10 cellular contexts compared by ENCODE assay signal in the genomic region with DNA sequence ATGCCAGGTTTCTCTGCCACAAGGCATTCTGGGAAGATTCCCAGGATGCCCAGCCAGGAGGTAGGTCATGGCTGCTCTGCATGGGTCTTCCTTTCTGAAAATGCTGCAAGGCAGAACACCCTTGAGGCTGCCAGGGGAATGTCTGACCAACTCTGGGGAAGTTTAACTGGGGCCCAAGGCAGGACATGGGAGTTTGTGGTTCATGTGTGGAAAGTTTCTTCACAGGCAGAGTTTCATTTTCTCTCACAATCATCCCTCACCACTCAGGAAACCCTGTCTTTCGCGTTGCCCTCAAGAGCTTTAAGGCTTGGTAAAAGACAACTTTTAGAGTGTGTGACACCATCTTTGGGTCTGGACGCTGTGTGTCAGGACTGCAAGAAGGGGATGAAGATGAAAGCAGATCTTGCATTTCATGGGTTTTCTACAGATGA.
DNase-seq lines count a peak whose midpoint lies in the region; ATAC-seq and TF ChIP-seq lines count a peak whose summit lies in the region.
"Had no signal": no experiment of that assay in that cellular context is flagged by ENCODE, and none has a peak within 500 bp of the region (broad histone marks: within the 10 kb centered on the region; RNA-seq: fewer than 3 reads in every experiment).

No MANE protein-coding gene starts in this region.

- H3K23ac ChIP-seq in trophoblast cell (ENCODE audit: low read length): no peak overlapping the region

- no peaks in the 10 kb centered on the region for H3K27me3 Mint-ChIP-seq in activated B cell treated with CpG ODN at 0.5 μM for 24 hours
- H3K27me3 Mint-ChIP-seq in immature natural killer cell (ENCODE audit: low read depth in 3 of 3): peaks cover 3 to 23% (median 16%) of the 10 kb centered on the region in 3 donors

- ATAC-seq in GM18858 (IDR thresholded peaks at IDR 0.05; ENCODE audit: unreplicated experiment) (peak; percentile 81), HG02970 (IDR thresholded peaks at IDR 0.05; ENCODE audit: low FRiP score, unreplicated experiment) (peak; percentile 71), activated B cell treated with CpG ODN at 0.5 μM for 24 hours (ENCODE audit: low read depth) (peak; percentile 75), left cardiac atrium (no peak)
- ATAC-seq: HCT116 had no signal

- peak overlapping the region; percentile 60 for H3K4me3 Mint-ChIP-seq in activated B cell treated with CpG ODN at 0.5 μM for 24 hours
- peak overlapping the region; percentile 36 to 78 (median 62) for H3K4me3 Mint-ChIP-seq in immature natural killer cell

- no peak overlapping the region for H2BK12ac ChIP-seq in trophoblast cell (ENCODE audit: low read length)

- H3K4me1 Mint-ChIP-seq in activated B cell treated with CpG ODN at 0.5 μM for 24 hours (peaks cover 35% of the 10 kb centered on the region), immature natural killer cell (peaks cover 20 to 56% of the 10 kb centered on the region in 2 donors)

- no peak overlapping the region for H4K12ac ChIP-seq in trophoblast cell (ENCODE audit: low read depth, low read length)

- no peak overlapping the region for H2AK5ac ChIP-seq in trophoblast cell (ENCODE audit: low read length)

- H3K9ac ChIP-seq in trophoblast cell (ENCODE audit: low read length): no peak overlapping the region

- no peak overlapping the region for H2AFZ ChIP-seq in trophoblast cell (ENCODE audit: insufficient read depth, low read length, poor library complexity)

- no peaks in the 10 kb centered on the region for H3K79me2 ChIP-seq in trophoblast cell (ENCODE audit: control insufficient read depth, insufficient read depth, low read length, poor library complexity)

- H3K36me3 ChIP-seq in trophoblast cell (ENCODE audit: control insufficient read depth in 1 of 2, insufficient read depth in 2 of 2, low read length in 2 of 2): no peaks in the 10 kb centered on the region
- H3K36me3 ChIP-seq: right lobe of liver had no signal

- no peak overlapping the region for H4K91ac ChIP-seq in trophoblast cell (ENCODE audit: low read depth, low read length)

- TF ChIP-seq CTCF in activated B cell treated with CpG ODN at 0.5 μM for 24 hours (IDR thresholded peaks at IDR 0.05): no peak

- DNase-seq in activated B cell treated with CpG ODN at 0.5 μM for 24 hours: no peak
- peak; percentile 72 to 83 (median 82) for DNase-seq in immature natural killer cell
- no peak for DNase-seq in left cardiac atrium
- DNase-seq in trophoblast cell: no peak
- no peak for DNase-seq in NCI-H2196 treated with DMSO at 0.1 percent for 48 hours (lab: John Stamatoyannopoulos, UW; ENCODE audit: unreplicated experiment)
- DNase-seq in NCI-H2171 treated with DMSO at 0.1 percent for 48 hours (lab: John Stamatoyannopoulos, UW): no peak
- DNase-seq: right lobe of liver had no signal

- no peaks in the 10 kb centered on the region for H3K9me3 Mint-ChIP-seq in activated B cell treated with CpG ODN at 0.5 μM for 24 hours
- no peaks in the 10 kb centered on the region for H3K9me3 Mint-ChIP-seq in immature natural killer cell

- no peak overlapping the region for H2BK5ac ChIP-seq in trophoblast cell (ENCODE audit: low read depth, low read length, poor library complexity)

- no peak overlapping the region for H3K27ac ChIP-seq in trophoblast cell (ENCODE audit: low read depth, low read length)
- H3K27ac ChIP-seq: right lobe of liver had no signal

- POLR2A ChIA-PET in activated B cell treated with CpG ODN at 0.5 μM for 24 hours (lab: Charles Lee): interaction anchor here (1.3 kb wide), 1 partner anchor 39 kb away, joined by 4 read pairs; no protein-coding TSS in a partner anchor

- no peaks in the 10 kb centered on the region for H3K36me3 Mint-ChIP-seq in activated B cell treated with CpG ODN at 0.5 μM for 24 hours (ENCODE audit: low read depth)
- no peaks in the 10 kb centered on the region for H3K36me3 Mint-ChIP-seq in immature natural killer cell

- intact Hi-C loops in activated B cell treated with CpG ODN at 0.5 μM for 24 hours (cut with micrococcal nuclease) (loop anchor here (2.0 kb wide), 1 partner anchor 40 kb away; no protein-coding TSS in a partner anchor), left cardiac atrium (cut with DNase I) (no loop called here)

- no peak overlapping the region for H3K4ac ChIP-seq in trophoblast cell (ENCODE audit: low read depth, low read length)

- no peak overlapping the region for H3K4me3 ChIP-seq in trophoblast cell (ENCODE audit: low read depth, low read length)
- H3K4me3 ChIP-seq: right lobe of liver had no signal

- no peaks in the 10 kb centered on the region for H3K27me3 ChIP-seq in trophoblast cell (ENCODE audit: insufficient read depth, low read length)
- H3K27me3 ChIP-seq: right lobe of liver had no signal

- H3K79me1 ChIP-seq in trophoblast cell (ENCODE audit: low read length): no peaks in the 10 kb centered on the region

- peak overlapping the region; percentile 63 for H3K27ac Mint-ChIP-seq in activated B cell treated with CpG ODN at 0.5 μM for 24 hours
- H3K27ac Mint-ChIP-seq in immature natural killer cell: peak overlapping the region; percentile 39 to 95 (median 90)

- H2BK120ac ChIP-seq in trophoblast cell (ENCODE audit: insufficient read depth, low read length, poor library complexity): no peak overlapping the region

- H3K4me2 ChIP-seq in trophoblast cell (ENCODE audit: low read length): no peak overlapping the region

- H3K9me3 ChIP-seq in trophoblast cell (ENCODE audit: insufficient read depth, low read depth, low read length): no peaks in the 10 kb centered on the region
- H3K9me3 ChIP-seq: right lobe of liver had no signal

- H3K18ac ChIP-seq in trophoblast cell (ENCODE audit: low read length): no peak overlapping the region

- CTCF ChIA-PET in activated B cell treated with CpG ODN at 0.5 μM for 24 hours (lab: Charles Lee): no interaction called here

- no CpG with 5 or more reads among the region's 3 CpGs for WGBS in trophoblast cell (ENCODE audit: extremely low coverage, insufficient coverage, insufficient read length)

- H3K14ac ChIP-seq in trophoblast cell (ENCODE audit: low read length): no peak overlapping the region

- no peak overlapping the region for H4K8ac ChIP-seq in trophoblast cell (ENCODE audit: low read depth, low read length)

- no peaks in the 10 kb centered on the region for H3K4me1 ChIP-seq in trophoblast cell (ENCODE audit: control insufficient read depth in 1 of 2, insufficient read depth in 2 of 2, low read length in 2 of 2)

Comparison
In these comparisons a context has a peak if more than half of its experiments do, and no peak if none do; other contexts are left out.
1. ATAC-seq: peak in GM18858 (single experiment), HG02970 (single experiment) and activated B cell treated with CpG ODN at 0.5 μM for 24 hours (single experiment); none in left cardiac atrium (0 of 2).
2. DNase-seq: peak in immature natural killer cell (3 of 3); none in activated B cell treated with CpG ODN at 0.5 μM for 24 hours (single experiment), left cardiac atrium (single experiment), trophoblast cell (0 of 2), NCI-H2196 treated with DMSO at 0.1 percent for 48 hours (single experiment) and NCI-H2171 treated with DMSO at 0.1 percent for 48 hours (single experiment).